ENCODE assay signal across 1 cellular context in genomic region chr17:81832608-81833159, GRCh38.
A peak's percentile ranks its signal among the peaks of the same experiment; 100 is the strongest.
TF ChIP-seq lines count a peak whose summit lies in the region.

No MANE protein-coding gene starts in this region.

TF ChIP-seq in K562, 482 proteins besides CTCF, POLR2A, EP300 and RAD21 (continues in another document):
- peak; percentile 85 to 96 for TF ChIP-seq E2F6 (IDR thresholded peaks at IDR 0.05; ENCODE audit: borderline replicate concordance in 1 of 2, extremely low read depth in 1 of 2, insufficient read depth in 1 of 2, insufficient read length in 1 of 2, low read depth in 1 of 2, low read length in 1 of 2, poor library complexity in 1 of 2, severe bottlenecking in 1 of 2)
- TF ChIP-seq PHF20 (IDR thresholded peaks at IDR 0.05; ENCODE audit: partially characterized antibody), result peak; percentile 43
- TF ChIP-seq MIER1 (IDR thresholded peaks at IDR 0.05; ENCODE audit: low read depth), result 0 out of 2 replicates have a peak, but pooled peaks have one; percentile 12
- TF ChIP-seq PHB2 (IDR thresholded peaks at IDR 0.05; ENCODE audit: low read depth), result 0 out of 2 replicates have a peak, but pooled peaks have one; percentile 4
- TF ChIP-seq ELK3 (CRISPR knock-in tag; IDR thresholded peaks at IDR 0.05), result no peak
- no peak for TF ChIP-seq CREB1 (IDR thresholded peaks at IDR 0.05)
- TF ChIP-seq CREB1 (CRISPR knock-in tag; IDR thresholded peaks at IDR 0.05), result 0 out of 2 replicates have a peak, but pooled peaks have one; percentile 2
- peak; percentile 4; the same call in 1 of the 2 replicates for TF ChIP-seq KAT7 (CRISPR knock-in tag; IDR thresholded peaks at IDR 0.05; ENCODE audit: borderline replicate concordance)
- TF ChIP-seq ZNF707 (CRISPR knock-in tag; conservative IDR thresholded peaks at IDR 0.05), result no peak
- peak; percentile 74 for TF ChIP-seq RBFOX2 (IDR thresholded peaks at IDR 0.05; ENCODE audit: low read depth, low read length)
- TF ChIP-seq MAX (CRISPR knock-in tag; IDR thresholded peaks at IDR 0.05), result 0 out of 2 replicates have a peak, but pooled peaks have one; percentile 17
- 0 out of 2 replicates have a peak, but pooled peaks have one; percentile 43 for TF ChIP-seq KLF13 (tag; IDR thresholded peaks at IDR 0.05; ENCODE audit: borderline replicate concordance, low read depth)
- peak; percentile 73 for TF ChIP-seq POLR2G (IDR thresholded peaks at IDR 0.05; ENCODE audit: low read depth, low read length)
- TF ChIP-seq THAP12 (CRISPR knock-in tag; IDR thresholded peaks at IDR 0.05), result peak; percentile 89
- TF ChIP-seq SREBF2 (CRISPR knock-in tag; IDR thresholded peaks at IDR 0.05), result no peak
- no peak for TF ChIP-seq CBX5 (IDR thresholded peaks at IDR 0.05; ENCODE audit: borderline replicate concordance, low read depth)
- TF ChIP-seq MLLT1 (IDR thresholded peaks at IDR 0.05), result 0 out of 4 replicates have a peak, but pooled peaks of 1 of the 2 experiments have one; percentile 6
- peak; percentile 90 for TF ChIP-seq SAFB (IDR thresholded peaks at IDR 0.05; ENCODE audit: borderline replicate concordance, low read depth, low read length)
- peak; percentile 42 for TF ChIP-seq RBBP5 (IDR thresholded peaks at IDR 0.05; ENCODE audit: borderline replicate concordance, insufficient read depth, low read length, poor library complexity, severe bottlenecking)
- no peak for TF ChIP-seq NUFIP1 (IDR thresholded peaks at IDR 0.05; ENCODE audit: partially characterized antibody)
- peak; percentile 86 for TF ChIP-seq CTBP1 (IDR thresholded peaks at IDR 0.05; ENCODE audit: borderline replicate concordance)
- TF ChIP-seq ZC3H8 (IDR thresholded peaks at IDR 0.05), result no peak
- no peak for TF ChIP-seq ZNF165 (CRISPR knock-in tag; IDR thresholded peaks at IDR 0.05; ENCODE audit: borderline replicate concordance)
- peak; percentile 45; the same call in 1 of the 2 replicates for TF ChIP-seq NFRKB (IDR thresholded peaks at IDR 0.05; ENCODE audit: low read depth)
- TF ChIP-seq ZBTB9 (CRISPR knock-in tag; IDR thresholded peaks at IDR 0.05), result peak; percentile 30; the same call in 1 of the 2 replicates
- TF ChIP-seq ILF3 (IDR thresholded peaks at IDR 0.05; ENCODE audit: borderline replicate concordance), result no peak
- no peak for TF ChIP-seq HMBOX1 (IDR thresholded peaks at IDR 0.05)
- no peak for TF ChIP-seq TRIM24 (IDR thresholded peaks at IDR 0.05)
- TF ChIP-seq SMARCE1 (IDR thresholded peaks at IDR 0.05), result 0 out of 2 replicates have a peak, but pooled peaks have one; percentile 4
- TF ChIP-seq KDM2B (CRISPR knock-in tag; IDR thresholded peaks at IDR 0.05), result no peak
- no peak for TF ChIP-seq ETV1 (tag; conservative IDR thresholded peaks at IDR 0.05; ENCODE audit: low read depth)
- TF ChIP-seq USF1 (CRISPR knock-in tag; IDR thresholded peaks at IDR 0.05), result peak; percentile 42
- no peak for TF ChIP-seq ZBTB49 (CRISPR knock-in tag; IDR thresholded peaks at IDR 0.05; ENCODE audit: borderline replicate concordance)
- no peak; the same call in 1 of the 2 replicates for TF ChIP-seq ESRRA (IDR thresholded peaks at IDR 0.05; ENCODE audit: borderline replicate concordance, low read depth)
- TF ChIP-seq FOXA1 (IDR thresholded peaks at IDR 0.05; ENCODE audit: borderline replicate concordance), result no peak
- peak; percentile 55 for TF ChIP-seq HMGN3 (IDR thresholded peaks at IDR 0.05; ENCODE audit: borderline replicate concordance, extremely low read depth, insufficient read length, low read depth, low read length)
- TF ChIP-seq ZNF311 (CRISPR knock-in tag; IDR thresholded peaks at IDR 0.05), result no peak
- no peak for TF ChIP-seq ZNF444 (CRISPR knock-in tag; IDR thresholded peaks at IDR 0.05)
- TF ChIP-seq DEAF1 (CRISPR knock-in tag; IDR thresholded peaks at IDR 0.05), result no peak
- TF ChIP-seq TEAD4 (IDR thresholded peaks at IDR 0.05; ENCODE audit: low read length), result no peak
- TF ChIP-seq TEAD4 (CRISPR knock-in tag; IDR thresholded peaks at IDR 0.05; ENCODE audit: borderline replicate concordance), result 0 out of 2 replicates have a peak, but pooled peaks have one; percentile 55
- TF ChIP-seq CXXC5 (CRISPR knock-in tag; IDR thresholded peaks at IDR 0.05), result peak; percentile 74
- TF ChIP-seq U2AF2 (optimal IDR thresholded peaks at IDR 0.05; ENCODE audit: low read depth, low read length), result no peak
- TF ChIP-seq GATAD2B (IDR thresholded peaks at IDR 0.05; ENCODE audit: borderline replicate concordance), result peak; percentile 90
- TF ChIP-seq KDM4B (IDR thresholded peaks at IDR 0.05; ENCODE audit: borderline replicate concordance in 2 of 2, low read depth in 1 of 2), result no peak
- TF ChIP-seq SIN3B (IDR thresholded peaks at IDR 0.05; ENCODE audit: low read depth), result no peak
- no peak for TF ChIP-seq PTBP1 (IDR thresholded peaks at IDR 0.05; ENCODE audit: low read depth, low read length)
- peak; percentile 72 for TF ChIP-seq SMAD4 (CRISPR knock-in tag; conservative IDR thresholded peaks at IDR 0.05)
- TF ChIP-seq ZNF785 (CRISPR knock-in tag; IDR thresholded peaks at IDR 0.05), result no peak
- TF ChIP-seq RUNX1 (IDR thresholded peaks at IDR 0.05; ENCODE audit: low read depth), result no peak
- no peak for TF ChIP-seq MAFF (IDR thresholded peaks at IDR 0.05; ENCODE audit: low read length)
- TF ChIP-seq MYNN (IDR thresholded peaks at IDR 0.05), result peak; percentile 37; the same call in 1 of the 2 replicates
- no peak for TF ChIP-seq MYNN (CRISPR knock-in tag; IDR thresholded peaks at IDR 0.05)
- TF ChIP-seq RBM14 (IDR thresholded peaks at IDR 0.05; ENCODE audit: borderline replicate concordance, insufficient read depth, low read depth, low read length), result no peak
- peak; percentile 39 for TF ChIP-seq SAP30 (IDR thresholded peaks at IDR 0.05; ENCODE audit: borderline replicate concordance, insufficient read depth, low read depth, low read length, poor library complexity, severe bottlenecking)
- no peak for TF ChIP-seq TCF3 (CRISPR knock-in tag; IDR thresholded peaks at IDR 0.05)
- TF ChIP-seq PHF8 (IDR thresholded peaks at IDR 0.05; ENCODE audit: borderline replicate concordance, low read length), result peak; percentile 57; the same call in 1 of the 2 replicates
- TF ChIP-seq WHSC1 (IDR thresholded peaks at IDR 0.05; ENCODE audit: low read length), result no peak
- peak; percentile 71 for TF ChIP-seq E2F3 (CRISPR knock-in tag; IDR thresholded peaks at IDR 0.05)
- TF ChIP-seq NCOA6 (IDR thresholded peaks at IDR 0.05), result peak; percentile 65
